ENCODE assay signal across 16 cellular contexts in the genomic region with DNA sequence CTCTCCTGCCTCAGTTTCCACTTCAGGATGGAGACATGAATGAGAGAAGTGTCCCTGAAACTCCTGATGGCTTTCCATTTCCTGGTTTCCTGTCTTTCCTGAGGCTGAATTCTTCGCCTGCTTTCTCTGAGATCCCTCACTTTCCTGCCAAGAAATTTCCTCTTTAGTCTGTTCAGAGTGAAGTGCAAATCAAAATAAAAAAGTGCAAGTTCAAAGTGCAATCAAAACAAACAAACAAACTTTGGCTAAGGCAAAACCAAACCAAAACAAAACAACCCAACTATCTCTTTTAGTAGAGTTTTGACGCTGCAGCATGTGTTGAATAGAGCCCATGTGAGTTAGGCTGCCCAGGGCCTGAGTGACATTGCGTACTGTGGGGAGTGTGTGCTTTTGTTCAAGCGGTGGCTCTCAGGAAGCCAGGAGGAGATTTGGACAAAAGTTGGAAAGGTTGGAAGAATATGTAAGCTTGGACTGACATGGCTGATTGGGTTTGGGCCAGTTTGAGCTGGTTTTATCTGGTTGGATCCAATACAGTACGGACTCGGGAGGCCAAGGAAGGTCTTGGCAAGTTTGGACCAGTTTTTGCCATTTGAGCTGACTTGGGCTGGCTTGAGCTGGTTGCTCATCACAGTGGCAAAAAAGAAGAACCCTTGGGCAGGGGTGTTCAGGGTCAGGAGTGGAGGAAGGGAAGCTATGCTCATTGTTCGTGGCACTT.
DNase-seq lines count a peak whose midpoint lies in the region; ATAC-seq and TF ChIP-seq lines count a peak whose summit lies in the region.
"Had no signal": no experiment of that assay in that cellular context is flagged by ENCODE, and none has a peak within 500 bp of the region (broad histone marks: within the 10 kb centered on the region; RNA-seq: fewer than 3 reads in every experiment).

No MANE protein-coding gene starts in this region.

- peak; percentile 35 for DNase-seq in activated CD8-positive, alpha-beta memory T cell treated with anti-CD3 and anti-CD28 coated beads, Interleukin-2, amount 10 ng/mL, durations not matched to agents 7 days and 5 days
- no peak for DNase-seq in activated CD8-positive, alpha-beta memory T cell treated with anti-CD3 and anti-CD28 coated beads for 24 hours
- DNase-seq in neural progenitor cell (ENCODE audit: low spot score) (no peak), NCI-H510A treated with DMSO at 0.1 percent for 48 hours (lab: John Stamatoyannopoulos, UW) (no peak), substantia nigra (lab: John Stamatoyannopoulos, UW) (no peak)
- no peak for DNase-seq in stimulated activated naive B cell treated with anti-CD40 and anti-IgM and Interleukin-4, amounts not matched to agents 10 μg/mL and 1 μg/mL and 100 μg/mL, for 72 hours
- DNase-seq: 8988T; DMS 273 treated with DMSO at 0.1 percent for 48 hours; NCI-H1105 treated with DMSO at 0.1 percent for 48 hours; NCI-H1694; NCI-H2081 treated with DMSO at 0.1 percent for 48 hours; NCI-H446 treated with DMSO at 0.1 percent for 48 hours; NK-92 treated with Interleukin-12 subunit alpha and Interleukin-12 subunit beta, amount 100 ng/mL, for 24 hours; Right ventricle myocardium superior had no signal

- no peaks in the 10 kb centered on the region for H4K20me1 ChIP-seq in neural progenitor cell (ENCODE audit: low read depth)

- CTCF ChIA-PET in activated CD8-positive, alpha-beta memory T cell treated with anti-CD3 and anti-CD28 coated beads, Interleukin-2, amount 10 ng/mL, durations not matched to agents 7 days and 5 days (lab: Charles Lee): no interaction called here

- peak overlapping the region; percentile 37 for H2AFZ ChIP-seq in neural progenitor cell (replicated peaks)

- TF ChIP-seq CTCF in neural progenitor cell (IDR thresholded peaks at IDR 0.05): no peak

- H3K4me1 ChIP-seq in neural progenitor cell: no peaks in the 10 kb centered on the region

- no peaks in the 10 kb centered on the region for H3K79me2 ChIP-seq in neural progenitor cell (ENCODE audit: low read depth)

- no peak for ATAC-seq in activated CD8-positive, alpha-beta memory T cell treated with anti-CD3 and anti-CD28 coated beads, Interleukin-2, amount 10 ng/mL, durations not matched to agents 7 days and 5 days
- ATAC-seq in esophagus mucosa (peak; percentile 42), HG02588 (IDR thresholded peaks at IDR 0.05; ENCODE audit: unreplicated experiment) (no peak)
- ATAC-seq in stimulated activated naive B cell treated with anti-CD40 and anti-IgM and Interleukin-4, amounts not matched to agents 10 μg/mL and 1 μg/mL and 100 μg/mL, for 72 hours (replicated peaks): no peak

- no peak overlapping the region for H3K4me3 Mint-ChIP-seq in activated CD8-positive, alpha-beta memory T cell treated with anti-CD3 and anti-CD28 coated beads, Interleukin-2, amount 10 ng/mL, durations not matched to agents 7 days and 5 days
- H3K4me3 Mint-ChIP-seq in neural progenitor cell: no peak overlapping the region
- H3K4me3 Mint-ChIP-seq in stimulated activated naive B cell treated with anti-CD40 and anti-IgM and Interleukin-4, amounts not matched to agents 10 μg/mL and 1 μg/mL and 100 μg/mL, for 72 hours: no peak overlapping the region

- H3K27ac ChIP-seq in neural progenitor cell: no peak overlapping the region
- no peak overlapping the region for H3K27ac ChIP-seq in substantia nigra (ENCODE audit: low read depth, low read length, poor library complexity, severe bottlenecking)

- H3K9ac ChIP-seq in neural progenitor cell: no peak overlapping the region

- no peaks in the 10 kb centered on the region for H3K4me1 Mint-ChIP-seq in activated CD8-positive, alpha-beta memory T cell treated with anti-CD3 and anti-CD28 coated beads, Interleukin-2, amount 10 ng/mL, durations not matched to agents 7 days and 5 days
- H3K4me1 Mint-ChIP-seq in neural progenitor cell: peaks cover 5% of the 10 kb centered on the region
- no peaks in the 10 kb centered on the region for H3K4me1 Mint-ChIP-seq in stimulated activated naive B cell treated with anti-CD40 and anti-IgM and Interleukin-4, amounts not matched to agents 10 μg/mL and 1 μg/mL and 100 μg/mL, for 72 hours

- no peak overlapping the region for H3K27ac Mint-ChIP-seq in activated CD8-positive, alpha-beta memory T cell treated with anti-CD3 and anti-CD28 coated beads, Interleukin-2, amount 10 ng/mL, durations not matched to agents 7 days and 5 days
- H3K27ac Mint-ChIP-seq in neural progenitor cell: peak overlapping the region; percentile 55
- no peak overlapping the region for H3K27ac Mint-ChIP-seq in stimulated activated naive B cell treated with anti-CD40 and anti-IgM and Interleukin-4, amounts not matched to agents 10 μg/mL and 1 μg/mL and 100 μg/mL, for 72 hours

- peaks cover 16% of the 10 kb centered on the region for H3K27me3 Mint-ChIP-seq in activated CD8-positive, alpha-beta memory T cell treated with anti-CD3 and anti-CD28 coated beads, Interleukin-2, amount 10 ng/mL, durations not matched to agents 7 days and 5 days
- no peaks in the 10 kb centered on the region for H3K27me3 Mint-ChIP-seq in neural progenitor cell (ENCODE audit: insufficient read depth, low read depth)
- H3K27me3 Mint-ChIP-seq in stimulated activated naive B cell treated with anti-CD40 and anti-IgM and Interleukin-4, amounts not matched to agents 10 μg/mL and 1 μg/mL and 100 μg/mL, for 72 hours: peaks cover 6 to 9% of the 10 kb centered on the region in 2 donors

- H3K36me3 ChIP-seq in neural progenitor cell: no peaks in the 10 kb centered on the region

- no peaks in the 10 kb centered on the region for H3K27me3 ChIP-seq in neural progenitor cell

- no peak overlapping the region for H3K4me2 ChIP-seq in neural progenitor cell

- H3K36me3 Mint-ChIP-seq in activated CD8-positive, alpha-beta memory T cell treated with anti-CD3 and anti-CD28 coated beads, Interleukin-2, amount 10 ng/mL, durations not matched to agents 7 days and 5 days: no peaks in the 10 kb centered on the region
- no peaks in the 10 kb centered on the region for H3K36me3 Mint-ChIP-seq in neural progenitor cell
- peaks cover 3 to 5% of the 10 kb centered on the region in 2 donors for H3K36me3 Mint-ChIP-seq in stimulated activated naive B cell treated with anti-CD40 and anti-IgM and Interleukin-4, amounts not matched to agents 10 μg/mL and 1 μg/mL and 100 μg/mL, for 72 hours

- H3F3A ChIP-seq in neural progenitor cell (ENCODE audit: low read depth): no peaks in the 10 kb centered on the region

- no peaks in the 10 kb centered on the region for H3K9me3 ChIP-seq in neural progenitor cell (ENCODE audit: low read depth)

- H3K4me3 ChIP-seq in neural progenitor cell: no peak overlapping the region

- no peaks in the 10 kb centered on the region for H3K9me3 Mint-ChIP-seq in activated CD8-positive, alpha-beta memory T cell treated with anti-CD3 and anti-CD28 coated beads, Interleukin-2, amount 10 ng/mL, durations not matched to agents 7 days and 5 days (ENCODE audit: low read depth)
- peaks cover 3% of the 10 kb centered on the region for H3K9me3 Mint-ChIP-seq in neural progenitor cell
- peaks cover 9 to 12% of the 10 kb centered on the region in 2 donors for H3K9me3 Mint-ChIP-seq in stimulated activated naive B cell treated with anti-CD40 and anti-IgM and Interleukin-4, amounts not matched to agents 10 μg/mL and 1 μg/mL and 100 μg/mL, for 72 hours
